17 cellular contexts compared by ENCODE assay signal in the genomic region with DNA sequence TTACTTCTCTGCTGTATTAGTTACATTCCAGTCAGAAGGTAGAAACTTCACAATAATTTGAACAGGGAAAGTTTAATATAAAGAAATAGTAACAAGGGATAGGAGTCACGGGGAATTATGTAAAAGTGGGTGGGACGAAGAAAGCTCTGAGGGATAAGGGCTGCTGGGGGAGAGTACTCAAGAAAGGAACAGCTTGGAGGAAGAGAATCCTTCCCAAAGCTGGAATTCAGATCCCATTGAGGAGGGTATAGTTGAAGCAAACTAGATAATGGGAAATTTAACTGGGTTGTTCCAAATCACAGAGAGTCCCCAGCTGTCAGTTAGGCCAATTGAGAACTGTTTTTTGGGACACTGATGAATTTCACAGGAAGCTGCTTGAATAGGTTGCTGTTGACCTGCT. TPM values are rescaled to one million over a fixed set of nuclear protein-coding genes. Genes with fewer than 3 reads are reported as not detected.
"Had no signal": no experiment of that assay in that cellular context is flagged by ENCODE, and none has a peak within 500 bp of the region (broad histone marks: within the 10 kb centered on the region; RNA-seq: fewer than 3 reads in every experiment).

No MANE protein-coding gene starts in this region.

- H3K27ac ChIP-seq: neural progenitor cell, sigmoid colon, upper lobe of right lung had no signal

- H3K9ac ChIP-seq: neural progenitor cell had no signal

- H3K9me3 Mint-ChIP-seq: stimulated activated naive CD8-positive, alpha-beta T cell treated with anti-CD3 and anti-CD28 coated beads, Interleukin-15, amount 100 ng/mL, for 72 hours had no signal

- H3K4me3 Mint-ChIP-seq: activated naive CD8-positive, alpha-beta T cell; effector memory CD8-positive, alpha-beta T cell; neural progenitor cell; stimulated activated naive CD8-positive, alpha-beta T cell treated with anti-CD3 and anti-CD28 coated beads, Interleukin-15, amount 100 ng/mL, for 72 hours had no signal

- H3K4me3 ChIP-seq: neural progenitor cell, sigmoid colon, upper lobe of right lung had no signal

- H3K36me3 ChIP-seq: neural progenitor cell, sigmoid colon, upper lobe of right lung had no signal

- DNase-seq: activated CD4-positive, alpha-beta T cell treated with anti-CD3 and anti-CD28 coated beads, Interleukin-2, amount 50 U/mL, for 1 hour; activated CD8-positive, alpha-beta memory T cell treated with anti-CD3 and anti-CD28 coated beads for 24 hours; activated gamma-delta T cell treated with Interleukin-2 at 50 U/mL for 16 hours; amniotic stem cell; cerebellar nuclear complex; dermis blood vessel endothelial cell; effector memory CD8-positive, alpha-beta T cell; foreskin melanocyte; head of caudate nucleus; left cardiac atrium; sigmoid colon; stimulated activated CD4-positive, alpha-beta T cell treated with anti-CD3 and anti-CD28 coated beads, Interleukin-1b, Interleukin-23, amount 100 ng/mL, for 48 hours; stimulated activated naive CD8-positive, alpha-beta T cell treated with anti-CD3 and anti-CD28 coated beads, Interleukin-15, amount 100 ng/mL, for 72 hours; upper lobe of right lung had no signal

- H2AFZ ChIP-seq: neural progenitor cell had no signal

- ATAC-seq: effector memory CD8-positive, alpha-beta T cell; stimulated activated naive CD8-positive, alpha-beta T cell treated with anti-CD3 and anti-CD28 coated beads, Interleukin-15, amount 100 ng/mL, for 72 hours; upper lobe of right lung had no signal

- H3K36me3 Mint-ChIP-seq: activated naive CD8-positive, alpha-beta T cell had no signal

- H3K4me2 ChIP-seq: neural progenitor cell had no signal

- H3K27me3 ChIP-seq: neural progenitor cell, sigmoid colon, upper lobe of right lung had no signal

- H3K4me1 ChIP-seq: upper lobe of right lung had no signal

- H3K27me3 Mint-ChIP-seq: effector memory CD8-positive, alpha-beta T cell had no signal

- H3K9me3 ChIP-seq: sigmoid colon, upper lobe of right lung had no signal

- H3K27ac Mint-ChIP-seq: activated naive CD8-positive, alpha-beta T cell had no signal

- H3K4me1 Mint-ChIP-seq: stimulated activated naive CD8-positive, alpha-beta T cell treated with anti-CD3 and anti-CD28 coated beads, Interleukin-15, amount 100 ng/mL, for 72 hours had no signal

RNA-seq across cellular contexts. Expression of a gene that starts 53.2 kb away (rescaled TPM):
- total RNA-seq: osteocyte had no signal
